8 cellular contexts compared by ENCODE assay signal in the genomic region with DNA sequence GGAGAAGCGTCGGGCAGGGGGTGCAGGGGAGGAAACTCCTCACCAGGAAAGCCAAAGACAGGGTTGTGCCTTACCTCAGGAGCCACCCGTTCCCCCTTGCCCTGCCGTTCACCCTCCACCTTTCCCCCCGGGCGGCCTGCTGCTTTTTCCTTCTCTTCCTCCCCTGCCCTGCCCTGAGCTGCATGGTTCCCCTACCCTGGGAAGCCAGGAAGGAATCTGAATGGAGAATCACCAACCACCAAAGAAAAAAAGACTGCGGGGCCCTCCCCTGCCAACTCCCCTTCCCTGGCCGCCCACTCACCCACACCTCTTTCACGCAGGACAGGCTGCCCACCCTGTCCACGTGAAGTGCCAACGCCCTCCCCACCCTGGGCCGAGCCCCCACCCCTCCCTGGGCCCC. TPM values are rescaled to one million over a fixed set of nuclear protein-coding genes. Genes with fewer than 3 reads are reported as not detected.
DNase-seq lines count a peak whose midpoint lies in the region; ATAC-seq and TF ChIP-seq lines count a peak whose summit lies in the region.

No MANE protein-coding gene starts in this region.

- DNase-seq in DMS 273 (lab: John Stamatoyannopoulos, UW; ENCODE audit: unreplicated experiment) = peak; percentile 30
- DNase-seq in DMS 273 treated with DMSO at 0.1 percent for 48 hours (lab: John Stamatoyannopoulos, UW) = no peak
- peak; percentile 14 for DNase-seq in activated CD4-positive, alpha-beta T cell treated with anti-CD3 and anti-CD28 coated beads, Interleukin-2, amount 50 U/mL, for 1 hour
- no peak for DNase-seq in esophagus muscularis mucosa (ENCODE audit: extremely low spot score)
- peak in 4 of 5 donors; percentile 18 to 53 (median 46) for DNase-seq in ovary
- no peak for DNase-seq in SKM-1 (lab: John Stamatoyannopoulos, UW; ENCODE audit: unreplicated experiment)
- no peak for DNase-seq in NCI-H2029 (lab: John Stamatoyannopoulos, UW)

- H3K9me3 ChIP-seq in esophagus muscularis mucosa = no peaks in the 10 kb centered on the region
- H3K9me3 ChIP-seq in ovary = no peaks in the 10 kb centered on the region

- peaks cover 42 to 60% (median 53%) of the 10 kb centered on the region in 4 donors for H3K4me1 ChIP-seq in esophagus muscularis mucosa
- H3K4me1 ChIP-seq in ovary (ENCODE audit: insufficient read depth) = peaks cover 6% of the 10 kb centered on the region

- peak overlapping the region; percentile 78 to 89 (median 88) for H3K4me3 ChIP-seq in esophagus muscularis mucosa
- peak overlapping the region; percentile 96 for H3K4me3 ChIP-seq in ovary

- no peak for TF ChIP-seq CTCF in esophagus muscularis mucosa (IDR thresholded peaks at IDR 0.05)
- TF ChIP-seq CTCF in ovary (IDR thresholded peaks at IDR 0.05) = no peak

- H3K36me3 ChIP-seq in esophagus muscularis mucosa (peaks cover 0 to 31% (median 12%) of the 10 kb centered on the region in 4 donors), ovary (no peaks in the 10 kb centered on the region)

- H3K27me3 ChIP-seq in esophagus muscularis mucosa = no peaks in the 10 kb centered on the region
- H3K27me3 ChIP-seq in ovary = no peaks in the 10 kb centered on the region

- TF ChIP-seq POLR2A in esophagus muscularis mucosa (IDR thresholded peaks at IDR 0.05; ENCODE audit: low read depth) (no peak), ovary (IDR thresholded peaks at IDR 0.05) (no peak)

- 14% methylated on average over 12 of the region's 12 CpGs for WGBS in esophagus muscularis mucosa
- 5 to 9% (median 7%) methylated on average over 12 of the region's 12 CpGs for WGBS in ovary, 3 donors

- H3K27ac ChIP-seq in esophagus muscularis mucosa (replicated peaks in 1 of 4) (peak overlapping the region; percentile 97 to 100 (median 99)), ovary (peak overlapping the region; percentile 82 to 89)

- intact Hi-C loops in esophagus muscularis mucosa (cut with DNase I) = loop anchor here (5.0 to 10.0 kb wide), 2 partner anchors 128 to 185 kb away; a partner anchor contains a TSS
- intact Hi-C loops in ovary (cut with DNase I) = loop anchor here in 1 of 4 donors (10.0 kb wide), 1 partner anchor 175 kb away; no protein-coding TSS in a partner anchor

- ATAC-seq in HG02840 (IDR thresholded peaks at IDR 0.05; ENCODE audit: low FRiP score, unreplicated experiment) = no peak

- TF ChIP-seq EP300 in esophagus muscularis mucosa (IDR thresholded peaks at IDR 0.05) = no peak
- TF ChIP-seq EP300 in ovary (IDR thresholded peaks at IDR 0.05) = no peak

RNA-seq across cellular contexts. Expression of a gene that starts 0.8 kb away (rescaled TPM):
- 10 to 100 TPM; 32.1 to 49.4 (median 36.9) TPM for total RNA-seq in esophagus muscularis mucosa
- 10 to 100 TPM; 23.4 to 44.5 (median 34.3) TPM for total RNA-seq in ovary
- 10 to 100 TPM; 18.5 to 38.9 TPM for polyA plus RNA-seq in ovary

RNA-seq across cellular contexts. Expression of a gene that starts 24.7 kb away (rescaled TPM):
- 10 to 100 TPM; 48.0 to 77.2 (median 65.2) TPM for total RNA-seq in esophagus muscularis mucosa
- total RNA-seq in ovary = 10 to 100 TPM; 39.7 to 57.1 (median 45.1) TPM
- 10 to 100 TPM; 56.4 to 66.5 TPM for polyA plus RNA-seq in ovary

RNA-seq across cellular contexts. Expression of a gene that starts 25.0 kb away (rescaled TPM):
- total RNA-seq in esophagus muscularis mucosa (100 to 1,000 TPM; 108 to 154 (median 126) TPM), ovary (10 to 100 TPM; 41.0 to 70.9 (median 59.6) TPM)
- polyA plus RNA-seq in ovary = 10 to 100 TPM; 48.2 to 67.8 TPM

RNA-seq across cellular contexts. Expression of a gene that starts 49.5 kb away (rescaled TPM):
- not detected for total RNA-seq in esophagus muscularis mucosa
- total RNA-seq in ovary = not detected
- not detected for polyA plus RNA-seq in ovary

Comparison
In these comparisons a context has a peak if more than half of its experiments do, and no peak if none do; other contexts are left out.
1. DNase-seq: peak in DMS 273 (single experiment), activated CD4-positive, alpha-beta T cell treated with anti-CD3 and anti-CD28 coated beads, Interleukin-2, amount 50 U/mL, for 1 hour (single experiment) and ovary (4 of 5); none in DMS 273 treated with DMSO at 0.1 percent for 48 hours (single experiment), esophagus muscularis mucosa (single experiment), SKM-1 (single experiment) and NCI-H2029 (single experiment).